8 cellular contexts compared by ENCODE assay signal in genomic region chr16:29811896-29812665, GRCh38. TPM values are rescaled to one million over a fixed set of nuclear protein-coding genes. Genes with fewer than 3 reads are reported as not detected.
DNase-seq lines count a peak whose midpoint lies in the region; ATAC-seq and TF ChIP-seq lines count a peak whose summit lies in the region.

TSS of gene PRRT2 (plus strand) at chr16:29812193. CDS start at chr16:29813055, 862 bp downstream.

- peak within 1 kb of the TSS; percentile 75 for H3K27ac Mint-ChIP-seq in activated CD4-positive, alpha-beta T cell treated with anti-CD3 and anti-CD28 coated beads for 36 hours

- no peaks in the 10 kb centered on the region for H3K27me3 ChIP-seq in NT2/D1 (ENCODE audit: insufficient read depth, insufficient read length)
- H3K27me3 ChIP-seq in right cardiac atrium (ENCODE audit: control insufficient read depth, insufficient read depth), result no peaks in the 10 kb centered on the region
- no peaks in the 10 kb centered on the region for H3K27me3 ChIP-seq in psoas muscle (ENCODE audit: insufficient read depth in 3 of 3, low read length in 2 of 3)

- peaks cover 58% of the 10 kb centered on the region for H3K4me1 Mint-ChIP-seq in activated CD4-positive, alpha-beta T cell treated with anti-CD3 and anti-CD28 coated beads for 36 hours

- TF ChIP-seq CTCF in psoas muscle (IDR thresholded peaks at IDR 0.05), result no peak

- H3K36me3 Mint-ChIP-seq in activated CD4-positive, alpha-beta T cell treated with anti-CD3 and anti-CD28 coated beads for 36 hours (ENCODE audit: low read depth), result peaks cover 37% of the 10 kb centered on the region

- intact Hi-C loops in activated CD4-positive, alpha-beta T cell treated with anti-CD3 and anti-CD28 coated beads for 36 hours (cut with DNase I, micrococcal nuclease), result loop anchor here (2.0 to 10.0 kb wide), 2 partner anchors 183 to 989 kb away; partner anchors contain the start of genes ATXN2L (in 1 of the 2), HIRIP3 (in 1 of the 2) and INO80E (in 1 of the 2)
- intact Hi-C loops in right cardiac atrium (cut with DNase I), result loop anchor here in 2 of 4 donors (2.0 to 10.0 kb wide), 2 partner anchors 21 to 183 kb away; partner anchors contain the start of genes HIRIP3 (in 1 of the 2), INO80E (in 1 of the 2) and KIF22 (in 1 of the 2)
- intact Hi-C loops in psoas muscle (cut with DNase I), result no loop called here

- H3K9me3 ChIP-seq in NT2/D1 (ENCODE audit: insufficient read depth, low read length) (no peaks in the 10 kb centered on the region), right cardiac atrium (ENCODE audit: control insufficient read depth, low read length) (no peaks in the 10 kb centered on the region), psoas muscle (no peaks in the 10 kb centered on the region)

- H3K4me1 ChIP-seq in NT2/D1 (ENCODE audit: insufficient read depth, insufficient read length), result peaks cover 31% of the 10 kb centered on the region
- peaks cover 4% of the 10 kb centered on the region for H3K4me1 ChIP-seq in right cardiac atrium (ENCODE audit: control insufficient read depth, insufficient read depth, low read length)
- peaks cover 47% of the 10 kb centered on the region for H3K4me1 ChIP-seq in psoas muscle

- WGBS in right cardiac atrium, result 2% methylated on average over 69 of the region's 69 CpGs
- 7 to 11% (median 8%) methylated on average over 41 to 69 of the region's 69 CpGs for WGBS in psoas muscle, 3 donors

- H3K36me3 ChIP-seq in NT2/D1 (ENCODE audit: insufficient read depth, insufficient read length, low read length) (peaks cover 35% of the 10 kb centered on the region), psoas muscle (ENCODE audit: insufficient read depth in 1 of 2, low read depth in 1 of 2) (peaks cover 0 to 19% of the 10 kb centered on the region in 2 donors)

- POLR2A ChIA-PET in activated CD4-positive, alpha-beta T cell treated with anti-CD3 and anti-CD28 coated beads for 36 hours (lab: Charles Lee), result interaction anchor here (0.5 to 1.6 kb wide), 2 partner anchors 16 to 169 kb away, joined by 3 to 5 read pairs; no protein-coding TSS in a partner anchor

- no peak for ATAC-seq in activated CD4-positive, alpha-beta T cell treated with anti-CD3 and anti-CD28 coated beads for 36 hours
- ATAC-seq in right cardiac atrium (peak in 1 of 2 donors; percentile 2), psoas muscle (no peak), HG03342 (IDR thresholded peaks at IDR 0.05; ENCODE audit: unreplicated experiment) (no peak), HG03460 (IDR thresholded peaks at IDR 0.05; ENCODE audit: unreplicated experiment) (no peak)

- CTCF ChIA-PET in activated CD4-positive, alpha-beta T cell treated with anti-CD3 and anti-CD28 coated beads for 36 hours (lab: Charles Lee), result interaction anchor here (0.9 to 2.4 kb wide), 2 partner anchors 9 to 36 kb away, joined by 4 to 18 read pairs; partner anchors contain the start of gene MVP

- peak within 1 kb of the TSS; percentile 73 for H3K4me3 Mint-ChIP-seq in activated CD4-positive, alpha-beta T cell treated with anti-CD3 and anti-CD28 coated beads for 36 hours

- DNase-seq in activated CD4-positive, alpha-beta T cell treated with anti-CD3 and anti-CD28 coated beads for 36 hours, result peak; percentile 77
- DNase-seq in activated CD4-positive, alpha-beta T cell treated with anti-CD3 and anti-CD28 coated beads for 1 hour, result no peak
- peak; percentile 57 for DNase-seq in NT2/D1 (ENCODE audit: low read depth, low spot score)
- DNase-seq in amniotic epithelial cell (ENCODE audit: low read depth), result peak; percentile 37
- DNase-seq in right cardiac atrium, result peak; percentile 71 to 93 (median 91)
- DNase-seq in psoas muscle, result peak; percentile 68 to 77

- no peaks in the 10 kb centered on the region for H3K9me3 Mint-ChIP-seq in activated CD4-positive, alpha-beta T cell treated with anti-CD3 and anti-CD28 coated beads for 36 hours (ENCODE audit: low read depth)

- H3K27me3 Mint-ChIP-seq in activated CD4-positive, alpha-beta T cell treated with anti-CD3 and anti-CD28 coated beads for 36 hours, result no peaks in the 10 kb centered on the region

- H3K4me3 ChIP-seq in NT2/D1 (ENCODE audit: insufficient read length, low read depth) (peak within 1 kb of the TSS; percentile 100), right cardiac atrium (ENCODE audit: low read length) (peak within 1 kb of the TSS; percentile 44), psoas muscle (peak within 1 kb of the TSS; percentile 74)

- peak within 1 kb of the TSS; percentile 99 for H3K9ac ChIP-seq in NT2/D1 (ENCODE audit: insufficient read length, low read depth)

- peak within 1 kb of the TSS; percentile 89 for H3K27ac ChIP-seq in right cardiac atrium (ENCODE audit: low read length)
- peak within 1 kb of the TSS; percentile 89 for H3K27ac ChIP-seq in psoas muscle

RNA-seq across cellular contexts. Expression of gene PRRT2, which starts in this region (rescaled TPM):
- under 1 TPM; 0.64 to 0.93 TPM for total RNA-seq in activated CD4-positive, alpha-beta T cell treated with anti-CD3 and anti-CD28 coated beads for 36 hours
- 1 to 10 TPM; 2.5 to 5.0 (median 4.4) TPM for total RNA-seq in right cardiac atrium
- 4.8 TPM for polyA plus RNA-seq in right cardiac atrium
- 1 to 10 TPM in 1 of 4 donors, under 1 TPM in 3; 0.22 to 1.8 (median 0.75) TPM for total RNA-seq in psoas muscle
- under 1 TPM; 0.17 to 0.44 (median 0.18) TPM for polyA plus RNA-seq in psoas muscle

Comparison
In these comparisons a context has a peak if more than half of its experiments do, and no peak if none do; other contexts are left out.
1. Peak in DNase-seq in activated CD4-positive, alpha-beta T cell treated with anti-CD3 and anti-CD28 coated beads for 36 hours; RNA of the gene not detected or under 1 TPM.
2. H3K4me3 ChIP-seq: peak in every context shown above with its lines; median percentile 100 in NT2/D1; 74 in psoas muscle; 44 in right cardiac atrium.
3. intact Hi-C loops: an anchor here in activated CD4-positive, alpha-beta T cell treated with anti-CD3 and anti-CD28 coated beads for 36 hours (2.0 to 10.0 kb wide); none called in psoas muscle.